Comparison of ENCODE assay signal across 16 cellular contexts in genomic region chr13:66528139-66528538, GRCh38.
"Had no signal": no experiment of that assay in that cellular context is flagged by ENCODE, and none has a peak within 500 bp of the region (broad histone marks: within the 10 kb centered on the region; RNA-seq: fewer than 3 reads in every experiment).

No MANE protein-coding gene starts in this region.

- DNase-seq: activated CD4-positive, alpha-beta T cell treated with anti-CD3 and anti-CD28 coated beads, Interleukin-2, amount 10 ng/mL, durations not matched to agents 7 days and 5 days; activated CD4-positive, CD25-positive, alpha-beta regulatory T cell; activated CD8-positive, alpha-beta memory T cell treated with anti-CD3 and anti-CD28 coated beads for 24 hours; activated naive CD4-positive, alpha-beta T cell treated with anti-CD3 and anti-CD28 coated beads, Interleukin-2, amount 10 ng/mL, durations not matched to agents 7 days and 5 days; activated T-cell treated with anti-CD3 and anti-CD28 coated beads for 4 hours; caudate nucleus; colonic mucosa; kidney glomerular epithelial cell; posterior cingulate gyrus; right cardiac atrium; small intestine; stomach had no signal

- H3K4me1 ChIP-seq: colonic mucosa, stomach, vagina had no signal

- H3K4me3 Mint-ChIP-seq: activated CD4-positive, alpha-beta T cell treated with anti-CD3 and anti-CD28 coated beads, Interleukin-2, amount 10 ng/mL, durations not matched to agents 7 days and 5 days; activated naive CD4-positive, alpha-beta T cell treated with anti-CD3 and anti-CD28 coated beads, Interleukin-2, amount 10 ng/mL, durations not matched to agents 7 days and 5 days had no signal

- H3K9me3 ChIP-seq: colonic mucosa, stomach, thoracic aorta, vagina had no signal

- H3K36me3 ChIP-seq: colonic mucosa, stomach, thoracic aorta, vagina had no signal

- H3K9me3 Mint-ChIP-seq: activated CD4-positive, alpha-beta T cell treated with anti-CD3 and anti-CD28 coated beads, Interleukin-2, amount 10 ng/mL, durations not matched to agents 7 days and 5 days; activated naive CD4-positive, alpha-beta T cell treated with anti-CD3 and anti-CD28 coated beads, Interleukin-2, amount 10 ng/mL, durations not matched to agents 7 days and 5 days; activated T-helper 2 cell treated with anti-CD3 and anti-CD28 coated beads, Interferon-gamma antibody, Interleukin-2, Interleukin-4, amounts not matched to agents 10 μg/mL and 5 μg/mL and 100 μg/mL, durations not matched to agents 14 hours and 24 hours and 36 hours had no signal

- ATAC-seq: right cardiac atrium had no signal

- H3K36me3 Mint-ChIP-seq: activated naive CD4-positive, alpha-beta T cell treated with anti-CD3 and anti-CD28 coated beads, Interleukin-2, amount 10 ng/mL, durations not matched to agents 7 days and 5 days had no signal

- H3K4me3 ChIP-seq: colonic mucosa, hepatocyte, stomach, thoracic aorta had no signal

- H3K4me1 Mint-ChIP-seq: activated CD4-positive, alpha-beta T cell treated with anti-CD3 and anti-CD28 coated beads, Interleukin-2, amount 10 ng/mL, durations not matched to agents 7 days and 5 days; activated naive CD4-positive, alpha-beta T cell treated with anti-CD3 and anti-CD28 coated beads, Interleukin-2, amount 10 ng/mL, durations not matched to agents 7 days and 5 days had no signal

- H3K27ac ChIP-seq: colonic mucosa, hepatocyte, stomach, thoracic aorta, vagina had no signal

- H3K27ac Mint-ChIP-seq: activated CD4-positive, alpha-beta T cell treated with anti-CD3 and anti-CD28 coated beads, Interleukin-2, amount 10 ng/mL, durations not matched to agents 7 days and 5 days; activated naive CD4-positive, alpha-beta T cell treated with anti-CD3 and anti-CD28 coated beads, Interleukin-2, amount 10 ng/mL, durations not matched to agents 7 days and 5 days; activated T-helper 2 cell treated with anti-CD3 and anti-CD28 coated beads, Interferon-gamma antibody, Interleukin-2, Interleukin-4, amounts not matched to agents 10 μg/mL and 5 μg/mL and 100 μg/mL, durations not matched to agents 14 hours and 24 hours and 36 hours had no signal

- H3K27me3 Mint-ChIP-seq: activated CD4-positive, alpha-beta T cell treated with anti-CD3 and anti-CD28 coated beads, Interleukin-2, amount 10 ng/mL, durations not matched to agents 7 days and 5 days; activated naive CD4-positive, alpha-beta T cell treated with anti-CD3 and anti-CD28 coated beads, Interleukin-2, amount 10 ng/mL, durations not matched to agents 7 days and 5 days had no signal

- H3K27me3 ChIP-seq: colonic mucosa, hepatocyte, stomach, vagina had no signal
